ENCODE assay signal across 14 cellular contexts in genomic region chr19:2242092-2242537, GRCh38. TPM values are rescaled to one million over a fixed set of nuclear protein-coding genes. Genes with fewer than 3 reads are reported as not detected.
DNase-seq lines count a peak whose midpoint lies in the region; ATAC-seq, FAIRE-seq and TF ChIP-seq lines count a peak whose summit lies in the region.
"Had no signal": no experiment of that assay in that cellular context is flagged by ENCODE, and none has a peak within 500 bp of the region (broad histone marks: within the 10 kb centered on the region; RNA-seq: fewer than 3 reads in every experiment).

No MANE protein-coding gene starts in this region.

- 33 to 60% (median 42%) methylated on average over 12 of the region's 12 CpGs for WGBS in small intestine, 3 donors
- 76% methylated on average over 3 of the region's 12 CpGs; no CpG with 5 or more reads in 1 of the 2 donors for WGBS in gastroesophageal sphincter (ENCODE audit: low coverage in 1 of 2), 2 donors

- no peak for TF ChIP-seq CTCF in GM23338 (conservative IDR thresholded peaks at IDR 0.05; ENCODE audit: low read depth in 2 of 2)
- TF ChIP-seq CTCF in WTC11 (IDR thresholded peaks at IDR 0.05) = no peak
- TF ChIP-seq CTCF in kidney (IDR thresholded peaks at IDR 0.05; ENCODE audit: borderline replicate concordance, extremely low read depth, insufficient read depth) = no peak
- no peak for TF ChIP-seq CTCF in gastroesophageal sphincter (IDR thresholded peaks at IDR 0.05)

- DNase-seq in GM23338 (ENCODE audit: low spot score) = no peak
- DNase-seq in WTC11 (ENCODE audit: low spot score) = no peak
- DNase-seq in kidney = peak; percentile 69
- DNase-seq in small intestine = peak; percentile 95
- no peak for DNase-seq in medulla oblongata (ENCODE audit: extremely low spot score)
- DNase-seq in effector memory CD4-positive, alpha-beta T cell = no peak
- DNase-seq: NCI-H1092 treated with DMSO at 0.1 percent for 48 hours; NCI-H226; stimulated activated CD4-positive, alpha-beta T cell treated with anti-CD3 and anti-CD28 coated beads, Interleukin-4, amount 100 ng/mL, for 4 hours; stimulated activated naive CD8-positive, alpha-beta T cell treated with anti-CD3 and anti-CD28 coated beads, Interleukin-15, Interleukin-2, amounts not matched to agents 100 U/mL and 50 U/mL, for 24 hours had no signal

- peaks cover 37% of the 10 kb centered on the region for H3K4me1 Mint-ChIP-seq in GM23338
- H3K4me1 Mint-ChIP-seq in WTC11 = peaks cover 38% of the 10 kb centered on the region

- no peaks in the 10 kb centered on the region for H3K27me3 ChIP-seq in GM23338 (ENCODE audit: insufficient read depth)
- H3K27me3 ChIP-seq in small intestine (ENCODE audit: control insufficient read depth in 2 of 2, insufficient read depth in 2 of 2, low read length in 2 of 2) = no peaks in the 10 kb centered on the region
- H3K27me3 ChIP-seq in gastroesophageal sphincter = no peaks in the 10 kb centered on the region
- H3K27me3 ChIP-seq in effector memory CD4-positive, alpha-beta T cell (replicated peaks; ENCODE audit: control insufficient read depth, insufficient read depth, low read length, poor library complexity, severe bottlenecking) = no peaks in the 10 kb centered on the region

- peaks cover 67% of the 10 kb centered on the region for H3K79me2 ChIP-seq in GM23338 (replicated peaks; ENCODE audit: insufficient read depth)

- no peak for ATAC-seq in GM23338
- no peak for ATAC-seq in WTC11
- no peak for ATAC-seq in gastroesophageal sphincter
- ATAC-seq: right cardiac atrium; SK-N-SH treated with all-trans-retinoic acid at 6 μM for 48 hours; stimulated activated naive CD8-positive, alpha-beta T cell treated with anti-CD3 and anti-CD28 coated beads, Interleukin-15, Interleukin-2, amounts not matched to agents 100 U/mL and 50 U/mL, for 24 hours had no signal

- no peak overlapping the region for H3K4me2 ChIP-seq in GM23338

- peaks cover 63% of the 10 kb centered on the region for H3K36me3 Mint-ChIP-seq in GM23338 (ENCODE audit: low read depth)
- H3K36me3 Mint-ChIP-seq in WTC11 = peaks cover 30% of the 10 kb centered on the region

- H3K9me3 ChIP-seq in kidney (ENCODE audit: control insufficient read depth in 1 of 2, low read length in 2 of 2) (no peaks in the 10 kb centered on the region), small intestine (ENCODE audit: control insufficient read depth, low read depth) (no peaks in the 10 kb centered on the region), gastroesophageal sphincter (no peaks in the 10 kb centered on the region)
- H3K9me3 ChIP-seq in effector memory CD4-positive, alpha-beta T cell (ENCODE audit: control insufficient read depth, low read length) = no peaks in the 10 kb centered on the region

- no peaks in the 10 kb centered on the region for H3K9me2 ChIP-seq in GM23338 (ENCODE audit: insufficient read depth)

- H3K27me3 Mint-ChIP-seq in GM23338 (ENCODE audit: insufficient read depth, low read depth, poor library complexity) (peaks cover 5% of the 10 kb centered on the region), WTC11 (ENCODE audit: low read depth) (no peaks in the 10 kb centered on the region)

- H3K27ac Mint-ChIP-seq in GM23338 = no peak overlapping the region
- H3K27ac Mint-ChIP-seq in WTC11 = peak overlapping the region; percentile 93

- no peak for TF ChIP-seq EP300 in gastroesophageal sphincter (IDR thresholded peaks at IDR 0.05)

- H3K4me3 ChIP-seq in GM23338 (no peak overlapping the region), kidney (ENCODE audit: low read length in 2 of 2) (no peak overlapping the region), small intestine (ENCODE audit: low read depth in 1 of 2, low read length in 2 of 2) (no peak overlapping the region), gastroesophageal sphincter (no peak overlapping the region)
- no peak overlapping the region for H3K4me3 ChIP-seq in effector memory CD4-positive, alpha-beta T cell (ENCODE audit: insufficient read depth, low read depth, low read length, poor library complexity, severe bottlenecking)

- FAIRE-seq in kidney (lab: Jason Lieb, UNC) = no peak
- no peak for FAIRE-seq in small intestine (lab: Jason Lieb, UNC)

- CTCF ChIA-PET in WTC11 (lab: Charles Lee) = no interaction called here

- H4K20me1 ChIP-seq in GM23338 (replicated peaks; ENCODE audit: insufficient read depth) = peaks cover 55% of the 10 kb centered on the region

- no peak overlapping the region for H3K9ac ChIP-seq in kidney (ENCODE audit: low read length in 2 of 2)

- peaks cover 14% of the 10 kb centered on the region; the same call in 1 of the 2 replicates for H3F3A ChIP-seq in GM23338 (replicated peaks; ENCODE audit: low read depth)

- H3K36me3 ChIP-seq in GM23338 (ENCODE audit: insufficient read depth) = peaks cover 13% of the 10 kb centered on the region
- peaks cover 10 to 36% of the 10 kb centered on the region in 2 donors for H3K36me3 ChIP-seq in kidney (ENCODE audit: control insufficient read depth in 1 of 2, insufficient read depth in 2 of 2, low read length in 2 of 2)
- peaks cover 21 to 36% of the 10 kb centered on the region in 2 donors for H3K36me3 ChIP-seq in small intestine (ENCODE audit: control insufficient read depth in 2 of 2, insufficient read depth in 2 of 2, low read length in 2 of 2)
- peaks cover 0 to 42% of the 10 kb centered on the region in 2 donors for H3K36me3 ChIP-seq in gastroesophageal sphincter
- H3K36me3 ChIP-seq in effector memory CD4-positive, alpha-beta T cell (ENCODE audit: control insufficient read depth, insufficient read depth, low read length) = peaks cover 42% of the 10 kb centered on the region

- intact Hi-C loops in kidney (cut with DNase I) = no loop called here

- H2AFZ ChIP-seq in GM23338 = no peak overlapping the region

- H3K9me3 Mint-ChIP-seq in GM23338 (peaks cover 6% of the 10 kb centered on the region; the same call in 2 of the 3 replicates), WTC11 (no peaks in the 10 kb centered on the region)

- POLR2A ChIA-PET in WTC11 (lab: Charles Lee) = no interaction called here

- H3K4me3 Mint-ChIP-seq in GM23338 (no peak overlapping the region), WTC11 (no peak overlapping the region)

- H3K27ac ChIP-seq in GM23338 (ENCODE audit: low read depth) (peak overlapping the region; percentile 50; the same call in 1 of the 2 replicates), kidney (ENCODE audit: low read depth in 2 of 2, low read length in 2 of 2) (no peak overlapping the region), small intestine (ENCODE audit: low read depth in 1 of 2, low read length in 1 of 2) (peak overlapping the region; percentile 57 to 79), gastroesophageal sphincter (peak overlapping the region in 1 of 4 donors; percentile 69)
- H3K27ac ChIP-seq in effector memory CD4-positive, alpha-beta T cell (ENCODE audit: insufficient read depth, low read length, poor library complexity, severe bottlenecking) = no peak overlapping the region

- no peak for TF ChIP-seq POLR2A in gastroesophageal sphincter (IDR thresholded peaks at IDR 0.05)

- H3K4me1 ChIP-seq in GM23338 (ENCODE audit: insufficient read depth) (peaks cover 29% of the 10 kb centered on the region), kidney (ENCODE audit: control insufficient read depth in 1 of 2, insufficient read depth in 1 of 2, low read depth in 1 of 2, low read length in 2 of 2) (peaks cover 33 to 41% of the 10 kb centered on the region in 2 donors), small intestine (ENCODE audit: control insufficient read depth in 2 of 2, insufficient read depth in 1 of 2, low read depth in 1 of 2, low read length in 1 of 2) (peaks cover 11 to 21% of the 10 kb centered on the region in 2 donors), gastroesophageal sphincter (peaks cover 0 to 81% (median 42%) of the 10 kb centered on the region in 3 donors)
- peaks cover 46% of the 10 kb centered on the region for H3K4me1 ChIP-seq in effector memory CD4-positive, alpha-beta T cell (ENCODE audit: control insufficient read depth, insufficient read depth, low read length, poor library complexity, severe bottlenecking)

TF ChIP-seq in WTC11, 78 proteins besides CTCF, POLR2A, EP300 and RAD21 (continues in another document):
- TF ChIP-seq KAT7 (CRISPR knock-in tag; IDR thresholded peaks at IDR 0.05; ENCODE audit: borderline replicate concordance) = no peak

RNA-seq across cellular contexts. Expression of gene SF3A2, which starts 5.5 kb away (rescaled TPM):
- total RNA-seq in GM23338 (2014; rRNA removed; shearing (Covaris generic)) = 79.1 and 128 TPM in 2 replicates
- polyA plus RNA-seq in GM23338 (2016; fragmentation: Nextera tagmentation; extraction: Ambion mirVana) = 67.7 and 76.0 TPM in 2 replicates
- 167 to 184 TPM (median 169 TPM) in 3 replicates for total RNA-seq in WTC11 (2021)
- total RNA-seq in kidney = 64.1 TPM
- polyA plus RNA-seq in kidney (ENCODE audit: insufficient read depth, low read depth, low replicate concordance) = 25.7 TPM
- polyA plus RNA-seq in small intestine = 10 to 100 TPM; 31.8 to 45.5 (median 35.1) TPM
- total RNA-seq in gastroesophageal sphincter = 10 to 100 TPM; 27.5 to 40.3 (median 37.4) TPM

RNA-seq across cellular contexts. Expression of gene PLEKHJ1, which starts 6.0 kb away (rescaled TPM):
- 175 and 210 TPM in 2 replicates for total RNA-seq in GM23338 (2014; rRNA removed; shearing (Covaris generic))
- polyA plus RNA-seq in GM23338 (2016; fragmentation: Nextera tagmentation; extraction: Ambion mirVana) (142 and 146 TPM in 2 replicates), kidney (ENCODE audit: insufficient read depth, low read depth, low replicate concordance) (156 TPM), small intestine (100 to 1,000 TPM; 269 to 307 (median 286) TPM)
- total RNA-seq in WTC11 (2021) (164 to 189 TPM (median 167 TPM) in 3 replicates), kidney (59.7 TPM), gastroesophageal sphincter (10 to 100 TPM; 41.6 to 56.7 (median 51.7) TPM)

RNA-seq across cellular contexts. Expression of gene AMH, which starts 7.0 kb away (rescaled TPM):
- total RNA-seq in GM23338 (2014; rRNA removed; shearing (Covaris generic)) = 2.6 and 6.8 TPM in 2 replicates
- polyA plus RNA-seq in GM23338 (2016; fragmentation: Nextera tagmentation; extraction: Ambion mirVana) = 1.4 and 1.9 TPM in 2 replicates
- total RNA-seq in WTC11 (2021) = 4.7 to 11.2 TPM (median 5.2 TPM) in 3 replicates
- total RNA-seq in kidney = 1.0 TPM
- 0.60 TPM for polyA plus RNA-seq in kidney (ENCODE audit: insufficient read depth, low read depth, low replicate concordance)
- polyA plus RNA-seq in small intestine = 1 to 10 TPM; 1.1 to 3.0 (median 1.9) TPM
- total RNA-seq in gastroesophageal sphincter = 1 to 10 TPM in 1 of 4 donors, under 1 TPM in 3; 0.23 to 1.2 (median 0.47) TPM

RNA-seq across cellular contexts. Expression of gene JSRP1, which starts 14.1 kb away (rescaled TPM):
- 2.4 and 4.5 TPM in 2 replicates for total RNA-seq in GM23338 (2014; rRNA removed; shearing (Covaris generic))
- polyA plus RNA-seq in GM23338 (2016; fragmentation: Nextera tagmentation; extraction: Ambion mirVana) (3.1 and 3.7 TPM in 2 replicates), kidney (ENCODE audit: insufficient read depth, low read depth, low replicate concordance) (0.37 TPM), small intestine (1 to 10 TPM in 2 of 3 donors, under 1 TPM in 1; 0.69 to 1.9 (median 1.3) TPM)
- total RNA-seq in WTC11 (2021) (0.33 to 1.4 TPM (median 0.73 TPM) in 3 replicates), kidney (5.0 TPM), gastroesophageal sphincter (under 1 TPM in 1 of 4 donors, not detected in 3; 0.37 TPM)
- total RNA-seq: right cardiac atrium had no signal

RNA-seq across cellular contexts. Expression of gene PEAK3, which starts 39.9 kb away (rescaled TPM):
- not detected in 2 replicates for total RNA-seq in GM23338 (2014; rRNA removed; shearing (Covaris generic))
- polyA plus RNA-seq in GM23338 (2016; fragmentation: Nextera tagmentation; extraction: Ambion mirVana) (not detected in 2 replicates), kidney (ENCODE audit: insufficient read depth, low read depth, low replicate concordance) (not detected), small intestine (under 1 TPM in 2 of 3 donors, not detected in 1; 0.46 to 0.54 TPM)
- total RNA-seq in WTC11 (2021) (not detected in 3 replicates), kidney (2.1 TPM), gastroesophageal sphincter (1 to 10 TPM in 1 of 4 donors, under 1 TPM in 2, not detected in 1; 0.16 to 1.3 (median 0.27) TPM)
- total RNA-seq: OCI-LY7 had no signal

Comparison
In these comparisons a context has a peak if more than half of its experiments do, and no peak if none do; other contexts are left out.
1. DNase-seq: peak in kidney (single experiment) and small intestine (single experiment); none in GM23338 (single experiment), WTC11 (single experiment), medulla oblongata (single experiment) and effector memory CD4-positive, alpha-beta T cell (0 of 3).
2. H3K27ac ChIP-seq: peak in GM23338 (single experiment) and small intestine (2 of 2); none in kidney (0 of 2) and effector memory CD4-positive, alpha-beta T cell (single experiment).